In the genomic region with DNA sequence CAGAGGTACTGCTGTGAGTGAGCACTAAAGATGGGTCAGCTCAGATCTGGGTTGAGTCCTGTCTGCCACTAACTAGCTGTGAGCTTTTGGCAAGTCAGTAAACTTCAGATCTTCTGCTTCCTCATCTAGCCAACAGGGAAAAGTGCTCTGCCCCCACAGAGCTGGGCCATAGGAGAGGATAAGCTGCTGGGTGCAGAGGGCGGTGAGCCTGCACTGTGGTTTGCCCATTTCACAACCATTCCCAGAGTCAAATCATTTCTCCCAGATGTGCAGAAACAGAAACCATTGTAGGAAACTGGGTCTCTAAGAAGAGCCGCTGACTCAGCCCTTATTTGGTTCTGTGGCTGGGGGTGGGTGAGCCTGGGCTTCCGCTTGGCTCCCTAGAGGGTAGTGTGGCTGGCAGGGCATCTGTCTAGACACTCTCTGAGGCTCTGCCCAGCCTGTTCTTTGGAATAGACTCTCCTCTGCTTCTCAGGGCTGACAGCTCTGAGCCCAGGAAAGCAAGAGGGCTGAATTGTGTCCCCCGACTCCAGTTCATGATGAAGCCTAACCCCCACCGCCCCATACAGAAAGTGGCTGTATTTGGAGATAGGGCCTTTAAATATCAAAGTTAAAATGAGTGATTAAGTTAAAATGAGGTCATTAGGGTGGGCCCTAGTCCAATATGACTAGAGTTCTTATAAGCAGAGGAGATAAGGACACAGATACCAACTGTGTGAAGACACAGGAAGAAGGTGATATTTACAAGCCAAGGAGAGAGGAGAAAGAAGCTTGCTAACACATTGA, we compare ENCODE assay signal across 8 cellular contexts.
DNase-seq lines count a peak whose midpoint lies in the region; ATAC-seq lines count a peak whose summit lies in the region.

No MANE protein-coding gene starts in this region.

- peak; percentile 93 to 95 for DNase-seq in AML-193 (lab: John Stamatoyannopoulos, UW)
- peak; percentile 60 for DNase-seq in T1000 (lab: John Stamatoyannopoulos, UW)
- DNase-seq in fibroblast of the conjunctiva (ENCODE audit: low read depth) = peak; percentile 69
- peak; percentile 33 for DNase-seq in smooth muscle cell of the brain vasculature (ENCODE audit: low read depth, low spot score)
- no peak for DNase-seq in LoVo (ENCODE audit: low spot score)
- no peak for DNase-seq in COLO668 (lab: John Stamatoyannopoulos, UW; ENCODE audit: unreplicated experiment)

- ATAC-seq in GM19025 (IDR thresholded peaks at IDR 0.05; ENCODE audit: low read depth, unreplicated experiment) (peak; percentile 97), HG03135 (IDR thresholded peaks at IDR 0.05; ENCODE audit: unreplicated experiment) (peak; percentile 94)

Comparison
In these comparisons a context has a peak if more than half of its experiments do, and no peak if none do; other contexts are left out.
1. DNase-seq: peak in AML-193 (2 of 2), T1000 (single experiment), fibroblast of the conjunctiva (single experiment) and smooth muscle cell of the brain vasculature (single experiment); none in LoVo (single experiment) and COLO668 (single experiment).